Comparison of ENCODE assay signal across 15 cellular contexts in genomic region chr19:6710273-6711077, GRCh38. TPM values are rescaled to one million over a fixed set of nuclear protein-coding genes. Genes with fewer than 3 reads are reported as not detected.
DNase-seq lines count a peak whose midpoint lies in the region; ATAC-seq and TF ChIP-seq lines count a peak whose summit lies in the region.
"Had no signal": no experiment of that assay in that cellular context is flagged by ENCODE, and none has a peak within 500 bp of the region (broad histone marks: within the 10 kb centered on the region; RNA-seq: fewer than 3 reads in every experiment).

No MANE protein-coding gene starts in this region.

- no peak for DNase-seq in CD8-positive, alpha-beta T cell
- no peak for DNase-seq in activated naive CD8-positive, alpha-beta T cell treated with anti-CD3 and anti-CD28 coated beads, Interleukin-2, amount 10 ng/mL, durations not matched to agents 7 days and 5 days
- DNase-seq in memory B cell (ENCODE audit: low spot score in 2 of 2) (no peak), GM13977 (ENCODE audit: low spot score) (no peak), GF-D8 (lab: John Stamatoyannopoulos, UW) (no peak)
- DNase-seq: DMS 273 treated with DMSO at 0.1 percent for 48 hours, MV-4-11, NCI-H524 treated with DMSO at 0.1 percent for 48 hours, testis had no signal

- H3K27me3 Mint-ChIP-seq in CD8-positive, alpha-beta T cell (ENCODE audit: low read depth), result peaks cover 28% of the 10 kb centered on the region
- H3K27me3 Mint-ChIP-seq in activated naive CD8-positive, alpha-beta T cell treated with anti-CD3 and anti-CD28 coated beads, Interleukin-2, amount 10 ng/mL, durations not matched to agents 7 days and 5 days, result peaks cover 31% of the 10 kb centered on the region
- H3K27me3 Mint-ChIP-seq in memory B cell, result peaks cover 33% of the 10 kb centered on the region

- no peaks in the 10 kb centered on the region for H3K27me3 ChIP-seq in CD8-positive, alpha-beta T cell (ENCODE audit: insufficient read depth, low read length)
- H3K27me3 ChIP-seq: testis had no signal

- H3K4me3 ChIP-seq in CD8-positive, alpha-beta T cell (ENCODE audit: low read depth, low read length), result no peak overlapping the region
- H3K4me3 ChIP-seq: psoas muscle, testis had no signal

- H3K4me1 Mint-ChIP-seq in CD8-positive, alpha-beta T cell (ENCODE audit: low read depth), result peaks cover 13% of the 10 kb centered on the region
- peaks cover 11% of the 10 kb centered on the region for H3K4me1 Mint-ChIP-seq in activated naive CD8-positive, alpha-beta T cell treated with anti-CD3 and anti-CD28 coated beads, Interleukin-2, amount 10 ng/mL, durations not matched to agents 7 days and 5 days
- peaks cover 18% of the 10 kb centered on the region for H3K4me1 Mint-ChIP-seq in memory B cell

- H3K4me3 Mint-ChIP-seq in CD8-positive, alpha-beta T cell, result peak overlapping the region; percentile 36
- H3K4me3 Mint-ChIP-seq in activated naive CD8-positive, alpha-beta T cell treated with anti-CD3 and anti-CD28 coated beads, Interleukin-2, amount 10 ng/mL, durations not matched to agents 7 days and 5 days, result peak overlapping the region; percentile 53
- H3K4me3 Mint-ChIP-seq in memory B cell, result no peak overlapping the region

- no peak overlapping the region for H3K27ac ChIP-seq in CD8-positive, alpha-beta T cell (ENCODE audit: low read depth, low read length)
- H3K27ac ChIP-seq: psoas muscle, testis had no signal

- POLR2A ChIA-PET in CD8-positive, alpha-beta T cell (lab: Charles Lee), result no interaction called here
- POLR2A ChIA-PET in activated naive CD8-positive, alpha-beta T cell treated with anti-CD3 and anti-CD28 coated beads, Interleukin-2, amount 10 ng/mL, durations not matched to agents 7 days and 5 days (lab: Charles Lee), result no interaction called here

- no peaks in the 10 kb centered on the region for H3K36me3 ChIP-seq in CD8-positive, alpha-beta T cell (ENCODE audit: insufficient read depth, low read length)

- intact Hi-C loops in CD8-positive, alpha-beta T cell (cut with DNase I, micrococcal nuclease), result no loop called here

- H3K9me3 Mint-ChIP-seq in CD8-positive, alpha-beta T cell, result no peaks in the 10 kb centered on the region
- no peaks in the 10 kb centered on the region for H3K9me3 Mint-ChIP-seq in activated naive CD8-positive, alpha-beta T cell treated with anti-CD3 and anti-CD28 coated beads, Interleukin-2, amount 10 ng/mL, durations not matched to agents 7 days and 5 days
- H3K9me3 Mint-ChIP-seq in memory B cell, result no peaks in the 10 kb centered on the region

- no peak for TF ChIP-seq CTCF in CD8-positive, alpha-beta T cell (IDR thresholded peaks at IDR 0.05)
- TF ChIP-seq CTCF in GM12873 (IDR thresholded peaks at IDR 0.05; ENCODE audit: insufficient read depth, low read depth, low read length, missing control alignments), result peak; percentile 30
- TF ChIP-seq CTCF in GM13977 (IDR thresholded peaks at IDR 0.05; ENCODE audit: extremely low read depth, insufficient read depth, missing control alignments), result no peak

- CTCF ChIA-PET in CD8-positive, alpha-beta T cell (lab: Charles Lee), result interaction anchor here (0.7 to 1.2 kb wide), 3 partner anchors 79 to 1022 kb away, joined by 3 to 4 read pairs (median 3); no protein-coding TSS in a partner anchor

- no peaks in the 10 kb centered on the region for H3K36me3 Mint-ChIP-seq in CD8-positive, alpha-beta T cell
- H3K36me3 Mint-ChIP-seq in activated naive CD8-positive, alpha-beta T cell treated with anti-CD3 and anti-CD28 coated beads, Interleukin-2, amount 10 ng/mL, durations not matched to agents 7 days and 5 days, result no peaks in the 10 kb centered on the region
- peaks cover 2% of the 10 kb centered on the region for H3K36me3 Mint-ChIP-seq in memory B cell
- H3K36me3 Mint-ChIP-seq: brain had no signal

- in situ Hi-C loops in GM13977 (cut with MboI; ENCODE audit: low pct_unique_long_range_greater_than_20kb, low sequenced_read_pairs, unreplicated experiment), result no loop called here

- no peak for ATAC-seq in CD8-positive, alpha-beta T cell
- ATAC-seq in activated naive CD8-positive, alpha-beta T cell treated with anti-CD3 and anti-CD28 coated beads, Interleukin-2, amount 10 ng/mL, durations not matched to agents 7 days and 5 days (ENCODE audit: low read depth), result no peak
- no peak for ATAC-seq in memory B cell (ENCODE audit: low read depth)
- no peak for ATAC-seq in HG02840 (IDR thresholded peaks at IDR 0.05; ENCODE audit: low FRiP score, unreplicated experiment)
- ATAC-seq in HG02678 (IDR thresholded peaks at IDR 0.05; ENCODE audit: unreplicated experiment), result no peak
- ATAC-seq: left lobe of liver, psoas muscle had no signal

- no peaks in the 10 kb centered on the region for H3K9me3 ChIP-seq in CD8-positive, alpha-beta T cell (ENCODE audit: low read length)
- H3K9me3 ChIP-seq: psoas muscle, testis had no signal

- H3K27ac Mint-ChIP-seq in CD8-positive, alpha-beta T cell, result no peak overlapping the region
- H3K27ac Mint-ChIP-seq in activated naive CD8-positive, alpha-beta T cell treated with anti-CD3 and anti-CD28 coated beads, Interleukin-2, amount 10 ng/mL, durations not matched to agents 7 days and 5 days, result peak overlapping the region; percentile 80
- peak overlapping the region; percentile 4 for H3K27ac Mint-ChIP-seq in memory B cell
- H3K27ac Mint-ChIP-seq: brain had no signal

- H3K4me1 ChIP-seq in CD8-positive, alpha-beta T cell (ENCODE audit: insufficient read depth, low read length), result peaks cover 8% of the 10 kb centered on the region
- H3K4me1 ChIP-seq: psoas muscle, testis had no signal

RNA-seq across cellular contexts. Expression of gene C3, which starts 10.0 kb away (rescaled TPM):
- total RNA-seq in CD8-positive, alpha-beta T cell, result not detected
- total RNA-seq in activated naive CD8-positive, alpha-beta T cell treated with anti-CD3 and anti-CD28 coated beads, Interleukin-2, amount 10 ng/mL, durations not matched to agents 7 days and 5 days, result 1 to 10 TPM; 2.0 to 2.1 TPM

RNA-seq across cellular contexts. Expression of gene GPR108, which starts 26.9 kb away (rescaled TPM):
- total RNA-seq in CD8-positive, alpha-beta T cell, result 10 to 100 TPM; 31.9 to 33.1 TPM
- 10 to 100 TPM; 82.8 to 91.7 TPM for total RNA-seq in activated naive CD8-positive, alpha-beta T cell treated with anti-CD3 and anti-CD28 coated beads, Interleukin-2, amount 10 ng/mL, durations not matched to agents 7 days and 5 days

RNA-seq across cellular contexts. Expression of gene TRIP10, which starts 29.0 kb away (rescaled TPM):
- 1 to 10 TPM; 1.1 to 1.7 TPM for total RNA-seq in CD8-positive, alpha-beta T cell
- total RNA-seq in activated naive CD8-positive, alpha-beta T cell treated with anti-CD3 and anti-CD28 coated beads, Interleukin-2, amount 10 ng/mL, durations not matched to agents 7 days and 5 days, result 10 to 100 TPM; 10.1 to 10.7 TPM

RNA-seq across cellular contexts. Expression of gene TNFSF14, which starts 40.5 kb away (rescaled TPM):
- 1 to 10 TPM; 6.9 TPM for total RNA-seq in CD8-positive, alpha-beta T cell
- 10 to 100 TPM; 30.7 to 33.4 TPM for total RNA-seq in activated naive CD8-positive, alpha-beta T cell treated with anti-CD3 and anti-CD28 coated beads, Interleukin-2, amount 10 ng/mL, durations not matched to agents 7 days and 5 days

RNA-seq across cellular contexts. Expression of gene SH2D3A, which starts 56.8 kb away (rescaled TPM):
- 10 to 100 TPM; 33.5 to 38.8 TPM for total RNA-seq in CD8-positive, alpha-beta T cell
- 10 to 100 TPM; 35.5 to 35.7 TPM for total RNA-seq in activated naive CD8-positive, alpha-beta T cell treated with anti-CD3 and anti-CD28 coated beads, Interleukin-2, amount 10 ng/mL, durations not matched to agents 7 days and 5 days

Comparison
In these comparisons a context has a peak if more than half of its experiments do, and no peak if none do; other contexts are left out.
1. RNA of gene TRIP10, which starts 29.0 kb away (total RNA-seq): 10.1 to 10.7 TPM in activated naive CD8-positive, alpha-beta T cell treated with anti-CD3 and anti-CD28 coated beads, Interleukin-2, amount 10 ng/mL, durations not matched to agents 7 days and 5 days; 1.1 to 1.7 TPM in CD8-positive, alpha-beta T cell; every median in the first group is over 4 times any median in the second.